In genomic region chr12:103915306-103915705, GRCh38 we compare ENCODE assay signal across 1 cellular context.
TF ChIP-seq lines count a peak whose summit lies in the region.

No MANE protein-coding gene starts in this region.

TF ChIP-seq in HepG2, 621 proteins besides CTCF, POLR2A, EP300 and RAD21 (continued from another document):
- no peak for TF ChIP-seq ZGPAT (CRISPR knock-in tag; IDR thresholded peaks at IDR 0.05)
- TF ChIP-seq ZNF543 (CRISPR knock-in tag; IDR thresholded peaks at IDR 0.05), result no peak
- TF ChIP-seq NFIC (IDR thresholded peaks at IDR 0.05; ENCODE audit: low read length), result no peak
- no peak for TF ChIP-seq ESRRA (CRISPR knock-in tag; IDR thresholded peaks at IDR 0.05; ENCODE audit: low read depth)
- TF ChIP-seq BRF2 (CRISPR knock-in tag; IDR thresholded peaks at IDR 0.05), result no peak
- TF ChIP-seq ZNF17 (CRISPR knock-in tag; IDR thresholded peaks at IDR 0.05), result no peak
- TF ChIP-seq MED8 (CRISPR knock-in tag; IDR thresholded peaks at IDR 0.05; ENCODE audit: insufficient replicate concordance), result no peak
- no peak for TF ChIP-seq KDM6A (CRISPR knock-in tag; IDR thresholded peaks at IDR 0.05; ENCODE audit: low read depth)
- TF ChIP-seq POLR2G (IDR thresholded peaks at IDR 0.05; ENCODE audit: low read depth, low read length), result no peak
- TF ChIP-seq HBP1 (CRISPR knock-in tag; IDR thresholded peaks at IDR 0.05; ENCODE audit: low read depth), result no peak
- TF ChIP-seq CHD2 (IDR thresholded peaks at IDR 0.05; ENCODE audit: low read depth, low read length), result no peak
- TF ChIP-seq ARNT (IDR thresholded peaks at IDR 0.05), result no peak
- TF ChIP-seq ZNF800 (CRISPR knock-in tag; IDR thresholded peaks at IDR 0.05), result no peak
- no peak for TF ChIP-seq DR1 (CRISPR knock-in tag; IDR thresholded peaks at IDR 0.05)
- no peak for TF ChIP-seq ZNF672 (CRISPR knock-in tag; IDR thresholded peaks at IDR 0.05)
